In genomic region chr5:42908509-42909488, GRCh38 we compare ENCODE assay signal across 8 cellular contexts.
DNase-seq lines count a peak whose midpoint lies in the region; TF ChIP-seq lines count a peak whose summit lies in the region.

No MANE protein-coding gene starts in this region.

- no peaks in the 10 kb centered on the region for H3K9me2 ChIP-seq in Loucy (replicated peaks; ENCODE audit: low read depth, low read length)

- peaks cover 4% of the 10 kb centered on the region for H3K4me1 Mint-ChIP-seq in neural progenitor cell

- H3K36me3 Mint-ChIP-seq in neural progenitor cell, result no peaks in the 10 kb centered on the region

- no peak for TF ChIP-seq EP300 in stomach (IDR thresholded peaks at IDR 0.05)

- 5 to 8% (median 6%) methylated on average over 30 of the region's 30 CpGs for WGBS in stomach, 5 donors

- H3F3A ChIP-seq in Loucy (ENCODE audit: low read depth) (no peaks in the 10 kb centered on the region), neural progenitor cell (ENCODE audit: low read depth) (no peaks in the 10 kb centered on the region)

- H2AFZ ChIP-seq in Loucy (ENCODE audit: low read length), result peak overlapping the region; percentile 97
- H2AFZ ChIP-seq in neural progenitor cell (replicated peaks), result peak overlapping the region; percentile 99

- no peaks in the 10 kb centered on the region for H3K4me1 ChIP-seq in ES-I3 (ENCODE audit: insufficient read depth, low read length)
- peaks cover 5% of the 10 kb centered on the region for H3K4me1 ChIP-seq in HAP-1
- H3K4me1 ChIP-seq in Loucy (ENCODE audit: insufficient read depth, low read length, poor library complexity, severe bottlenecking), result peaks cover 7% of the 10 kb centered on the region
- H3K4me1 ChIP-seq in neural progenitor cell, result no peaks in the 10 kb centered on the region
- H3K4me1 ChIP-seq in stomach, result peaks cover 0 to 12% (median 6%) of the 10 kb centered on the region in 4 donors

- H3K27me3 ChIP-seq in HAP-1 (ENCODE audit: low read depth) (peaks cover 27% of the 10 kb centered on the region), Loucy (ENCODE audit: insufficient read depth, low read length, poor library complexity, severe bottlenecking) (no peaks in the 10 kb centered on the region), neural progenitor cell (peaks cover 56% of the 10 kb centered on the region), stomach (peaks cover 0 to 25% (median 0%) of the 10 kb centered on the region in 3 donors)

- H4K20me1 ChIP-seq in Loucy (ENCODE audit: insufficient read depth, low read length, poor library complexity, severe bottlenecking) (no peaks in the 10 kb centered on the region), neural progenitor cell (ENCODE audit: low read depth) (no peaks in the 10 kb centered on the region)

- TF ChIP-seq POLR2A in stomach (IDR thresholded peaks at IDR 0.05), result no peak

- H3K4me3 ChIP-seq in HAP-1 (peak overlapping the region; percentile 30), Loucy (ENCODE audit: low read length, poor library complexity, severe bottlenecking) (peak overlapping the region; percentile 72), neural progenitor cell (peak overlapping the region; percentile 49), stomach (peak overlapping the region; percentile 39 to 52 (median 47))

- no peaks in the 10 kb centered on the region for H3K9me3 ChIP-seq in ES-I3 (ENCODE audit: control insufficient read depth, insufficient read depth, low read length)
- no peaks in the 10 kb centered on the region for H3K9me3 ChIP-seq in HAP-1
- no peaks in the 10 kb centered on the region for H3K9me3 ChIP-seq in Loucy (ENCODE audit: insufficient read depth, low read depth, low read length)
- H3K9me3 ChIP-seq in neural progenitor cell (ENCODE audit: low read depth), result no peaks in the 10 kb centered on the region
- H3K9me3 ChIP-seq in stomach, result no peaks in the 10 kb centered on the region

- peak overlapping the region; percentile 73 for H3K4me2 ChIP-seq in Loucy (ENCODE audit: low read depth, low read length, poor library complexity, severe bottlenecking)
- H3K4me2 ChIP-seq in neural progenitor cell, result peak overlapping the region; percentile 80

- TF ChIP-seq CTCF in Loucy (conservative IDR thresholded peaks at IDR 0.05; ENCODE audit: low read length) (peak; percentile 83), neural progenitor cell (IDR thresholded peaks at IDR 0.05) (peak; percentile 82), stomach (IDR thresholded peaks at IDR 0.05) (peak in 5 of 7 experiments; percentile 73 to 90 (median 78))

- DNase-seq in HAP-1 (ENCODE audit: low spot score in 2 of 2), result peak; percentile 85 to 93
- DNase-seq in SHP77 (lab: John Stamatoyannopoulos, UW), result peak; percentile 93 to 96
- peak; percentile 29 for DNase-seq in activated gamma-delta T cell (lab: John Stamatoyannopoulos, UW)
- peak; percentile 64 for DNase-seq in foreskin melanocyte
- peak; percentile 96 for DNase-seq in neural progenitor cell (ENCODE audit: low spot score)
- peak; percentile 93 for DNase-seq in stomach

- H3K36me3 ChIP-seq in ES-I3 (ENCODE audit: insufficient read depth, low read length) (no peaks in the 10 kb centered on the region), HAP-1 (replicated peaks) (no peaks in the 10 kb centered on the region), Loucy (ENCODE audit: insufficient read depth, low read length) (no peaks in the 10 kb centered on the region), neural progenitor cell (no peaks in the 10 kb centered on the region), stomach (no peaks in the 10 kb centered on the region)

- peaks cover 2% of the 10 kb centered on the region for H3K9me3 Mint-ChIP-seq in neural progenitor cell

- intact Hi-C loops in stomach (cut with DNase I; ENCODE audit: low total_unique reads), result no loop called here

- in situ Hi-C loops in HAP-1 (cut with MboI; ENCODE audit: low sequenced_read_pairs), result no loop called here

- peak overlapping the region; percentile 64 for H3K9ac ChIP-seq in ES-I3 (ENCODE audit: low read depth, low read length)
- H3K9ac ChIP-seq in Loucy (ENCODE audit: low read depth, low read length, poor library complexity, severe bottlenecking), result peak overlapping the region; percentile 43
- no peak overlapping the region for H3K9ac ChIP-seq in neural progenitor cell

- H3K79me2 ChIP-seq in Loucy (ENCODE audit: insufficient read depth, low read length) (no peaks in the 10 kb centered on the region), neural progenitor cell (ENCODE audit: low read depth) (no peaks in the 10 kb centered on the region)

- peak overlapping the region; percentile 38 for H3K27ac Mint-ChIP-seq in neural progenitor cell

- peak overlapping the region; percentile 87 for H3K4me3 Mint-ChIP-seq in neural progenitor cell

- H3K27me3 Mint-ChIP-seq in neural progenitor cell (ENCODE audit: insufficient read depth, low read depth), result peaks cover 21% of the 10 kb centered on the region

- H3K27ac ChIP-seq in neural progenitor cell (no peak overlapping the region), stomach (no peak overlapping the region)

Comparison
In these comparisons a context has a peak if more than half of its experiments do, and no peak if none do; other contexts are left out.
1. DNase-seq: peak in every context shown above with its lines; median percentile 96 in neural progenitor cell; 94 in SHP77; 93 in stomach; 89 in HAP-1; 64 in foreskin melanocyte; 29 in activated gamma-delta T cell.